15 cellular contexts compared by ENCODE assay signal in the genomic region with DNA sequence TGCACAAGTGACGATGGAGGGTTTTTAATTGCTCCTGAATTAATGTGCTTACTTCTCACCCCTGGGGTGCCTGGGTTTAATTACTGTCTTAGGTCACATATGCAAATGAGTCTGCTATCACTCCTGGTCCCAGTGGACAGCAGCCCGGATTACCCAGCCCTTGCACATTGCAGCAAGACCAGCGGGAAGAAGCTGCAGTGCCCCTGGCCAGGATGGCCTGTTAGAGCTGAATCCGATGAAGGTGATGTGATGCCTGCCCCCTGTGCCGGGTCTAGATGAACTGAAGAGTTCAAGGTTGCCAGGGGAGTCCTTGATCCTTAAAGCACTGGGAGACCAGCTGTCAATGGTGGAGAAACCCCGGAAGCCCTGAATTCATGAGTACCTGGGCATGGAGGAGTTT.
"Had no signal": no experiment of that assay in that cellular context is flagged by ENCODE, and none has a peak within 500 bp of the region (broad histone marks: within the 10 kb centered on the region; RNA-seq: fewer than 3 reads in every experiment).

No MANE protein-coding gene starts in this region.

- H3K27ac Mint-ChIP-seq: activated naive CD8-positive, alpha-beta T cell treated with anti-CD3 and anti-CD28 coated beads, Interleukin-2, amount 10 ng/mL, durations not matched to agents 7 days and 5 days; activated T-helper 17 cell treated with anti-CD3 and anti-CD28 coated beads, Interleukin-2, amount 50 U/mL, for 72 hours had no signal

- H3K27me3 ChIP-seq: brain microvascular endothelial cell, colonic mucosa, gastrocnemius medialis, heart left ventricle, thyroid gland had no signal

- H3K9me3 Mint-ChIP-seq: activated naive CD8-positive, alpha-beta T cell treated with anti-CD3 and anti-CD28 coated beads, Interleukin-2, amount 10 ng/mL, durations not matched to agents 7 days and 5 days; activated T-helper 17 cell treated with anti-CD3 and anti-CD28 coated beads, Interleukin-2, amount 50 U/mL, for 72 hours; central memory CD8-positive, alpha-beta T cell had no signal

- ATAC-seq: activated T-helper 17 cell treated with anti-CD3 and anti-CD28 coated beads, Interleukin-2, amount 50 U/mL, for 72 hours had no signal

- DNase-seq: activated CD4-positive, alpha-beta T cell treated with anti-CD3 and anti-CD28 coated beads, Interleukin-2, amount 50 U/mL, for 4 hours; activated naive CD4-positive, alpha-beta T cell; activated naive CD8-positive, alpha-beta T cell treated with anti-CD3 and anti-CD28 coated beads, Interleukin-2, amount 10 ng/mL, durations not matched to agents 7 days and 5 days; brain microvascular endothelial cell; colonic mucosa; heart left ventricle; kidney; midbrain; occipital lobe; stimulated activated naive CD4-positive, alpha-beta T cell; thyroid gland; WERI-Rb-1 had no signal

- H3K27ac ChIP-seq: brain microvascular endothelial cell, colonic mucosa, heart left ventricle, thyroid gland, WERI-Rb-1 had no signal

- H3K4me3 ChIP-seq: colonic mucosa, gastrocnemius medialis, heart left ventricle, thyroid gland had no signal

- H3K4me3 Mint-ChIP-seq: activated naive CD8-positive, alpha-beta T cell treated with anti-CD3 and anti-CD28 coated beads, Interleukin-2, amount 10 ng/mL, durations not matched to agents 7 days and 5 days; activated T-helper 17 cell treated with anti-CD3 and anti-CD28 coated beads, Interleukin-2, amount 50 U/mL, for 72 hours; central memory CD8-positive, alpha-beta T cell had no signal

- H3K27me3 Mint-ChIP-seq: activated naive CD8-positive, alpha-beta T cell treated with anti-CD3 and anti-CD28 coated beads, Interleukin-2, amount 10 ng/mL, durations not matched to agents 7 days and 5 days; activated T-helper 17 cell treated with anti-CD3 and anti-CD28 coated beads, Interleukin-2, amount 50 U/mL, for 72 hours; central memory CD8-positive, alpha-beta T cell had no signal
